In the genomic region with DNA sequence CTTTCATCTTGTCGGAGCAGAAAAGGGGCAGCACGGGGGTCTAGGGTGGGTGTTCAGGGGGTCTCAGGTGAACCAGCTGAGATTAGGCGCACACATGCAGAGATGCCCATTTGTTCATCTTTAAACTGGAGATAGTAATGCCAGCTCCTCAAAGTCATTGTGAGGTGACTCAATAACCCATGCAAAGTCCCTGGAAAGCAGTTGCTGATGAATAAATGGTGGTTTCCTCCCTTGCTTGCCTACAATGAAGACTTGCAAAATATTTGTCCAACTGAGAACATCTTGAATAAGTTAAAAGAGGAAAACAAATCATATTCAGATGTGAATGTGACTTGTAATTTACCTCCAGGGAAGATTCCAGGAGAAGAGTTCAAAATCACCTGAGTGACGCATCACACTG, we compare ENCODE assay signal across 25 cellular contexts.
"Had no signal": no experiment of that assay in that cellular context is flagged by ENCODE, and none has a peak within 500 bp of the region (broad histone marks: within the 10 kb centered on the region; RNA-seq: fewer than 3 reads in every experiment).

No MANE protein-coding gene starts in this region.

- DNase-seq: activated CD4-positive, alpha-beta memory T cell treated with anti-CD3 and anti-CD28 coated beads for 36 hours; activated CD4-positive, alpha-beta T cell treated with anti-CD3 and anti-CD28 coated beads for 4 hours; activated CD8-positive, alpha-beta memory T cell treated with anti-CD3 and anti-CD28 coated beads, Interleukin-2, amount 50 U/mL, for 4 hours; activated gamma-delta T cell; activated naive CD8-positive, alpha-beta T cell treated with anti-CD3 and anti-CD28 coated beads, Interleukin-2, amount 50 U/mL, for 24 hours; activated T-cell treated with anti-CD3 and anti-CD28 coated beads, Interleukin-2, amount 50 U/mL, for 1 hour; amygdala; caudate nucleus; cortex of kidney; gastrocnemius medialis; glutamatergic neuron; left cardiac atrium; left ventricle myocardium superior; naive B cell; nephron progenitor cell; ovary; right lobe of liver; stimulated activated CD4-positive, alpha-beta T cell treated with anti-CD3 and anti-CD28 coated beads, Interleukin-2, amount 100 ng/mL, for 48 hours; stimulated activated naive CD8-positive, alpha-beta T cell treated with anti-CD3 and anti-CD28 coated beads, Interleukin-15, Interleukin-2, amounts not matched to agents 100 U/mL and 50 U/mL, for 24 hours; T-helper 9 cell; testis; transverse colon had no signal

- H3K27me3 ChIP-seq: gastrocnemius medialis, hepatocyte, ovary, right lobe of liver, testis, transverse colon had no signal

- H3K9me3 ChIP-seq: gastrocnemius medialis, ovary, right lobe of liver, testis, transverse colon had no signal

- ATAC-seq: activated naive CD8-positive, alpha-beta T cell treated with anti-CD3 and anti-CD28 coated beads, Interleukin-2, amount 50 U/mL, for 24 hours; esophagus mucosa; gastrocnemius medialis; left cardiac atrium; left ventricle myocardium superior; right lobe of liver; stimulated activated naive CD8-positive, alpha-beta T cell treated with anti-CD3 and anti-CD28 coated beads, Interleukin-15, Interleukin-2, amounts not matched to agents 100 U/mL and 50 U/mL, for 24 hours had no signal

- H3K4me1 ChIP-seq: gastrocnemius medialis, right lobe of liver, testis, transverse colon had no signal

- H3K4me3 ChIP-seq: gastrocnemius medialis, hepatocyte, ovary, right lobe of liver, testis, transverse colon had no signal

- H3K36me3 ChIP-seq: gastrocnemius medialis, ovary, right lobe of liver, transverse colon had no signal

- H3K27ac ChIP-seq: gastrocnemius medialis, hepatocyte, ovary, right lobe of liver, testis, transverse colon, VCaP had no signal
